In genomic region chr11:117442049-117442868, GRCh38 we compare ENCODE assay signal across 1 cellular context.
TF ChIP-seq lines count a peak whose summit lies in the region.

No MANE protein-coding gene starts in this region.

TF ChIP-seq in H1, 55 proteins besides CTCF, POLR2A, EP300 and RAD21:
- TF ChIP-seq EZH2 (IDR thresholded peaks at IDR 0.05; ENCODE audit: low read depth, low read length, severe bottlenecking) = no peak
- no peak for TF ChIP-seq SP4 (IDR thresholded peaks at IDR 0.05; ENCODE audit: low read length)
- TF ChIP-seq POU5F1 (IDR thresholded peaks at IDR 0.05; ENCODE audit: low read depth, low read length) = no peak
- TF ChIP-seq SP1 (IDR thresholded peaks at IDR 0.05; ENCODE audit: low read depth, low read length) = no peak
- TF ChIP-seq KDM4A (IDR thresholded peaks at IDR 0.05; ENCODE audit: low read depth, low read length, severe bottlenecking) = no peak
- TF ChIP-seq EGR1 (IDR thresholded peaks at IDR 0.05; ENCODE audit: borderline replicate concordance, low read depth, low read length) = no peak
- TF ChIP-seq JUN (IDR thresholded peaks at IDR 0.05; ENCODE audit: low read depth, low read length) = no peak
- TF ChIP-seq CBX8 (IDR thresholded peaks at IDR 0.05; ENCODE audit: borderline replicate concordance, low read depth, low read length) = no peak
- TF ChIP-seq GABPA (IDR thresholded peaks at IDR 0.05; ENCODE audit: borderline replicate concordance, insufficient read depth, low read length) = no peak
- TF ChIP-seq RXRA (IDR thresholded peaks at IDR 0.05; ENCODE audit: insufficient read depth, low read depth, low read length) = no peak
- no peak for TF ChIP-seq YY1 (IDR thresholded peaks at IDR 0.05; ENCODE audit: low read depth, low read length)
- TF ChIP-seq TBP (IDR thresholded peaks at IDR 0.05; ENCODE audit: low read depth, low read length) = no peak
- TF ChIP-seq RNF2 (IDR thresholded peaks at IDR 0.05; ENCODE audit: borderline replicate concordance, low read depth, low read length, missing control alignments, poor library complexity, severe bottlenecking) = no peak
